2 cellular contexts compared by ENCODE assay signal in genomic region chr4:15751155-15751554, GRCh38.
TF ChIP-seq lines count a peak whose summit lies in the region.

No MANE protein-coding gene starts in this region.

TF ChIP-seq in WTC11, 78 proteins besides CTCF, POLR2A, EP300 and RAD21 (continued from another document):
- TF ChIP-seq, protein P1, sequence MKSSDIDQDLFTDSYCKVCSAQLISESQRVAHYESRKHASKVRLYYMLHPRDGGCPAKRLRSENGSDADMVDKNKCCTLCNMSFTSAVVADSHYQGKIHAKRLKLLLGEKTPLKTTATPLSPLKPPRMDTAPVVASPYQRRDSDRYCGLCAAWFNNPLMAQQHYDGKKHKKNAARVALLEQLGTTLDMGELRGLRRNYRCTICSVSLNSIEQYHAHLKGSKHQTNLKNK (CRISPR knock-in tag; IDR thresholded peaks at IDR 0.05): no peak

TF ChIP-seq in K562, 482 proteins besides CTCF, POLR2A, EP300 and RAD21 (continued from another document):
- TF ChIP-seq, protein P2, sequence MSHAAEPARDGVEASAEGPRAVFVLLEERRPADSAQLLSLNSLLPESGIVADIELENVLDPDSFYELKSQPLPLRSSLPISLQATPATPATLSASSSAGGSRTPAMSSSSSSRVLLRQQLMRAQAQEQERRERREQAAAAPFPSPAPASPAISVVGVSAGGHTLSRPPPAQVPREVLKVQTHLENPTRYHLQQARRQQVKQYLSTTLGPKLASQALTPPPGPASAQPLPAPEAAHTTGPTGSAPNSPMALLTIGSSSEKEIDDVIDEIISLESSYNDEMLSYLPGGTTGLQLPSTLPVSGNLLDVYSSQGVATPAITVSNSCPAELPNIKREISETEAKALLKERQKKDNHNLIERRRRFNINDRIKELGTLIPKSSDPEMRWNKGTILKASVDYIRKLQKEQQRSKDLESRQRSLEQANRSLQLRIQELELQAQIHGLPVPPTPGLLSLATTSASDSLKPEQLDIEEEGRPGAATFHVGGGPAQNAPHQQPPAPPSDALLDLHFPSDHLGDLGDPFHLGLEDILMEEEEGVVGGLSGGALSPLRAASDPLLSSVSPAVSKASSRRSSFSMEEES (CRISPR knock-in tag; IDR thresholded peaks at IDR 0.05): peak; percentile 56
- TF ChIP-seq CXXC5 (CRISPR knock-in tag; IDR thresholded peaks at IDR 0.05) (no peak), ZNF445 (CRISPR knock-in tag; IDR thresholded peaks at IDR 0.05; ENCODE audit: low read depth) (no peak), ILK (tag; IDR thresholded peaks at IDR 0.05; ENCODE audit: borderline replicate concordance, low read depth) (no peak), NFYB (IDR thresholded peaks at IDR 0.05; ENCODE audit: extremely low read depth, insufficient read length) (peak; percentile 26), LEF1 (IDR thresholded peaks at IDR 0.05) (no peak), TRIM24 (IDR thresholded peaks at IDR 0.05) (no peak), HNRNPL (IDR thresholded peaks at IDR 0.05; ENCODE audit: low read depth, low read length) (no peak), MXD1 (CRISPR knock-in tag; IDR thresholded peaks at IDR 0.05; ENCODE audit: borderline replicate concordance, poor library complexity, severe bottlenecking) (no peak), MTF1 (CRISPR knock-in tag; IDR thresholded peaks at IDR 0.05; ENCODE audit: borderline replicate concordance) (no peak), ZNF23 (CRISPR knock-in tag; IDR thresholded peaks at IDR 0.05) (no peak)
- TF ChIP-seq, protein P3, sequence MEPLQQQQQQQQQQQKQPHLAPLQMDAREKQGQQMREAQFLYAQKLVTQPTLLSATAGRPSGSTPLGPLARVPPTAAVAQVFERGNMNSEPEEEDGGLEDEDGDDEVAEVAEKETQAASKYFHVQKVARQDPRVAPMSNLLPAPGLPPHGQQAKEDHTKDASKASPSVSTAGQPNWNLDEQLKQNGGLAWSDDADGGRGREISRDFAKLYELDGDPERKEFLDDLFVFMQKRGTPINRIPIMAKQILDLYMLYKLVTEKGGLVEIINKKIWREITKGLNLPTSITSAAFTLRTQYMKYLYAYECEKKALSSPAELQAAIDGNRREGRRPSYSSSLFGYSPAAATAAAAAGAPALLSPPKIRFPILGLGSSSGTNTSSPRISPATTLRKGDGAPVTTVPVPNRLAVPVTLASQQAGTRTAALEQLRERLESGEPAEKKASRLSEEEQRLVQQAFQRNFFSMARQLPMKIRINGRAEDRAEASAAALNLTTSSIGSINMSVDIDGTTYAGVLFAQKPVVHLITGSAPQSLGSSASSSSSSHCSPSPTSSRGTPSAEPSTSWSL (CRISPR knock-in tag; IDR thresholded peaks at IDR 0.05; ENCODE audit: borderline replicate concordance): no peak
